Comparison of ENCODE assay signal across 15 cellular contexts in the genomic region with DNA sequence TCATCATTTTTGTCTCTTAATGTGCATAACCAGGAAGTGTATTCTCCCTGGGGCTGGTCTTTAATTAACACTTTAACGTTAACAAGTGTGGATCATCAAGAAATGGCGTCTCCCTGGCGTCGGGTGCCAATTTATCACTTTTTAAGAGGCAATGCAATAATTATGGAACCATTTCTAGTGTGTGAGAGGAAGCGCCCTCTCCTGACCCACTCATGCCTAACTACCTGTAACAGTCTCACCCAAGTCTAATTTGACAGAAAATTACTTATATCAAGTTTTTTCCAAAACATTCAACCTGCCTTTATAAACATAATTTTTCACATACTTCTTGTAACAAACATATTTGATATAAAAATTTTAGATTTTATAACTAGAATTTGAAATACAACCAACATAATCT.
A peak's percentile ranks its signal among the peaks of the same experiment; 100 is the strongest.
DNase-seq lines count a peak whose midpoint lies in the region; ATAC-seq and TF ChIP-seq lines count a peak whose summit lies in the region.
"Had no signal": no experiment of that assay in that cellular context is flagged by ENCODE, and none has a peak within 500 bp of the region (broad histone marks: within the 10 kb centered on the region; RNA-seq: fewer than 3 reads in every experiment).

No MANE protein-coding gene starts in this region.

- intact Hi-C loops in posterior vena cava (cut with DNase I) = no loop called here

- no peaks in the 10 kb centered on the region for H3F3A ChIP-seq in SU-DHL-6 (ENCODE audit: insufficient read depth)

- no peak overlapping the region for H3K27ac ChIP-seq in SU-DHL-6 (ENCODE audit: low read depth, low read length)
- H3K27ac ChIP-seq: BLaER1 had no signal

- no peaks in the 10 kb centered on the region for H3K79me2 ChIP-seq in SU-DHL-6 (ENCODE audit: insufficient read depth, low read length)

- no peak for TF ChIP-seq CTCF in SU-DHL-6 (IDR thresholded peaks at IDR 0.05; ENCODE audit: insufficient read depth, low read length, poor library complexity, severe bottlenecking)

- H3K4me2 ChIP-seq in SU-DHL-6 (ENCODE audit: low read depth, low read length, poor library complexity, severe bottlenecking) = no peak overlapping the region
- H3K4me2 ChIP-seq: BLaER1 had no signal

- H3K9me3 ChIP-seq in SU-DHL-6 (ENCODE audit: insufficient read depth, low read length) = no peaks in the 10 kb centered on the region
- H3K9me3 ChIP-seq: BLaER1 had no signal

- no peaks in the 10 kb centered on the region for H4K20me1 ChIP-seq in SU-DHL-6 (ENCODE audit: low read depth, low read length)
- H4K20me1 ChIP-seq: BLaER1 had no signal

- no peaks in the 10 kb centered on the region; the same call in 1 of the 2 replicates for H3K36me3 ChIP-seq in SU-DHL-6 (ENCODE audit: low read length)
- H3K36me3 ChIP-seq: BLaER1 had no signal

- no peak overlapping the region for H3K9ac ChIP-seq in SU-DHL-6 (ENCODE audit: low read length)
- H3K9ac ChIP-seq: BLaER1 had no signal

- H2AFZ ChIP-seq in SU-DHL-6 (ENCODE audit: low read depth, low read length, severe bottlenecking) = peak overlapping the region; percentile 62

- DNase-seq in NCI-H748 (lab: John Stamatoyannopoulos, UW; ENCODE audit: unreplicated experiment) (peak; percentile 43), NCI-H748 treated with DMSO at 0.1 percent for 48 hours (lab: John Stamatoyannopoulos, UW) (no peak), NCI-H69 (lab: John Stamatoyannopoulos, UW) (peak; percentile 90), posterior vena cava (ENCODE audit: low spot score) (peak; percentile 40), activated gamma-delta T cell treated with Interleukin-2 at 50 U/mL for 16 hours (no peak), NCI-H446 (lab: John Stamatoyannopoulos, UW) (no peak)
- DNase-seq: 8988T; AML-193; Calu3; CD4-positive, alpha-beta T cell; DMS 273 treated with DMSO at 0.1 percent for 48 hours had no signal

- H3K4me3 ChIP-seq in SU-DHL-6 (ENCODE audit: insufficient read depth, low read length, poor library complexity, severe bottlenecking) = no peak overlapping the region
- H3K4me3 ChIP-seq: BLaER1 had no signal

- H3K9me2 ChIP-seq in SU-DHL-6 (replicated peaks; ENCODE audit: insufficient read depth, low read length) = no peaks in the 10 kb centered on the region

- no peaks in the 10 kb centered on the region for H3K27me3 ChIP-seq in SU-DHL-6 (ENCODE audit: low read length)
- H3K27me3 ChIP-seq: BLaER1 had no signal

- no peak for ATAC-seq in HG03457 (IDR thresholded peaks at IDR 0.05; ENCODE audit: unreplicated experiment)
- ATAC-seq: HepG2 had no signal

Comparison
In these comparisons a context has a peak if more than half of its experiments do, and no peak if none do; other contexts are left out.
1. DNase-seq: peak in NCI-H748 (single experiment), NCI-H69 (single experiment) and posterior vena cava (single experiment); none in NCI-H748 treated with DMSO at 0.1 percent for 48 hours (single experiment), activated gamma-delta T cell treated with Interleukin-2 at 50 U/mL for 16 hours (single experiment) and NCI-H446 (0 of 2).